1 cellular context compared by ENCODE assay signal in the genomic region with DNA sequence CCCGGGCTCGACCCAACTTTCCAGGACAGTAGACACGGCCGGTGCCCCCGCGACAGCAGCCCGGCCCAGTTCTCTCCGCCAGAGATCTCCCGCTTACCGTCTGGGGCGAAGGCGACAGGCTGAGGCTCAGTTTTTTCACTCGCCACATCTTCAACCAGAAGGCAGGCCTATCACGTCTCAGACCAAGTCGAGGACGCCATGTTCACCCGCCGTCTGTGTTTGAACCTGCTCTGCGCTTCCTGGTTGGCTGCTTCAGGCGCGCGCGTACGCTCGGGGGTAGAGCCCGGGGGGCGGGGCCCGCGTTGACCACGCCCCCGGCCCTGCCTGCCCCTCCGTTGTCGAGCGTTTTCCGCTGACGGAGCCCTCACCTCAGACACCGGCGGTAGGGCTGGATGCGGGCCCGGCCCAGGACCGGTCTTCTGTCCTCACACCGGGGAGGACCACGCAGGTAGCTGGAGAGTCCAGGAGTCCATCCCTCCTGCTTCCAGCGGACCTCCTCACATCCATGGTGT.
TF ChIP-seq lines count a peak whose summit lies in the region.

A gene with protein sequence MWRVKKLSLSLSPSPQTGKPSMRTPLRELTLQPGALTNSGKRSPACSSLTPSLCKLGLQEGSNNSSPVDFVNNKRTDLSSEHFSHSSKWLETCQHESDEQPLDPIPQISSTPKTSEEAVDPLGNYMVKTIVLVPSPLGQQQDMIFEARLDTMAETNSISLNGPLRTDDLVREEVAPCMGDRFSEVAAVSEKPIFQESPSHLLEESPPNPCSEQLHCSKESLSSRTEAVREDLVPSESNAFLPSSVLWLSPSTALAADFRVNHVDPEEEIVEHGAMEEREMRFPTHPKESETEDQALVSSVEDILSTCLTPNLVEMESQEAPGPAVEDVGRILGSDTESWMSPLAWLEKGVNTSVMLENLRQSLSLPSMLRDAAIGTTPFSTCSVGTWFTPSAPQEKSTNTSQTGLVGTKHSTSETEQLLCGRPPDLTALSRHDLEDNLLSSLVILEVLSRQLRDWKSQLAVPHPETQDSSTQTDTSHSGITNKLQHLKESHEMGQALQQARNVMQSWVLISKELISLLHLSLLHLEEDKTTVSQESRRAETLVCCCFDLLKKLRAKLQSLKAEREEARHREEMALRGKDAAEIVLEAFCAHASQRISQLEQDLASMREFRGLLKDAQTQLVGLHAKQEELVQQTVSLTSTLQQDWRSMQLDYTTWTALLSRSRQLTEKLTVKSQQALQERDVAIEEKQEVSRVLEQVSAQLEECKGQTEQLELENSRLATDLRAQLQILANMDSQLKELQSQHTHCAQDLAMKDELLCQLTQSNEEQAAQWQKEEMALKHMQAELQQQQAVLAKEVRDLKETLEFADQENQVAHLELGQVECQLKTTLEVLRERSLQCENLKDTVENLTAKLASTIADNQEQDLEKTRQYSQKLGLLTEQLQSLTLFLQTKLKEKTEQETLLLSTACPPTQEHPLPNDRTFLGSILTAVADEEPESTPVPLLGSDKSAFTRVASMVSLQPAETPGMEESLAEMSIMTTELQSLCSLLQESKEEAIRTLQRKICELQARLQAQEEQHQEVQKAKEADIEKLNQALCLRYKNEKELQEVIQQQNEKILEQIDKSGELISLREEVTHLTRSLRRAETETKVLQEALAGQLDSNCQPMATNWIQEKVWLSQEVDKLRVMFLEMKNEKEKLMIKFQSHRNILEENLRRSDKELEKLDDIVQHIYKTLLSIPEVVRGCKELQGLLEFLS (minus strand): TSS at position 227 of the 512 bp plus-strand sequence. CDS start 79 bp downstream, at position 148.

TF ChIP-seq in HepG2, 621 proteins besides CTCF, POLR2A, EP300 and RAD21 (continued from another document and continues in another):
- TF ChIP-seq, protein P1, sequence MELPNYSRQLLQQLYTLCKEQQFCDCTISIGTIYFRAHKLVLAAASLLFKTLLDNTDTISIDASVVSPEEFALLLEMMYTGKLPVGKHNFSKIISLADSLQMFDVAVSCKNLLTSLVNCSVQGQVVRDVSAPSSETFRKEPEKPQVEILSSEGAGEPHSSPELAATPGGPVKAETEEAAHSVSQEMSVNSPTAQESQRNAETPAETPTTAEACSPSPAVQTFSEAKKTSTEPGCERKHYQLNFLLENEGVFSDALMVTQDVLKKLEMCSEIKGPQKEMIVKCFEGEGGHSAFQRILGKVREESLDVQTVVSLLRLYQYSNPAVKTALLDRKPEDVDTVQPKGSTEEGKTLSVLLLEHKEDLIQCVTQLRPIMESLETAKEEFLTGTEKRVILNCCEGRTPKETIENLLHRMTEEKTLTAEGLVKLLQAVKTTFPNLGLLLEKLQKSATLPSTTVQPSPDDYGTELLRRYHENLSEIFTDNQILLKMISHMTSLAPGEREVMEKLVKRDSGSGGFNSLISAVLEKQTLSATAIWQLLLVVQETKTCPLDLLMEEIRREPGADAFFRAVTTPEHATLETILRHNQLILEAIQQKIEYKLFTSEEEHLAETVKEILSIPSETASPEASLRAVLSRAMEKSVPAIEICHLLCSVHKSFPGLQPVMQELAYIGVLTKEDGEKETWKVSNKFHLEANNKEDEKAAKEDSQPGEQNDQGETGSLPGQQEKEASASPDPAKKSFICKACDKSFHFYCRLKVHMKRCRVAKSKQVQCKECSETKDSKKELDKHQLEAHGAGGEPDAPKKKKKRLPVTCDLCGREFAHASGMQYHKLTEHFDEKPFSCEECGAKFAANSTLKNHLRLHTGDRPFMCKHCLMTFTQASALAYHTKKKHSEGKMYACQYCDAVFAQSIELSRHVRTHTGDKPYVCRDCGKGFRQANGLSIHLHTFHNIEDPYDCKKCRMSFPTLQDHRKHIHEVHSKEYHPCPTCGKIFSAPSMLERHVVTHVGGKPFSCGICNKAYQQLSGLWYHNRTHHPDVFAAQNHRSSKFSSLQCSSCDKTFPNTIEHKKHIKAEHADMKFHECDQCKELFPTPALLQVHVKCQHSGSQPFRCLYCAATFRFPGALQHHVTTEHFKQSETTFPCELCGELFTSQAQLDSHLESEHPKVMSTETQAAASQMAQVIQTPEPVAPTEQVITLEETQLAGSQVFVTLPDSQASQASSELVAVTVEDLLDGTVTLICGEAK (IDR thresholded peaks at IDR 0.05) = no peak
- TF ChIP-seq, protein P1 (CRISPR knock-in tag; IDR thresholded peaks at IDR 0.05) = 0 out of 2 replicates have a peak, but pooled peaks have one; percentile 9
- TF ChIP-seq, protein P2, sequence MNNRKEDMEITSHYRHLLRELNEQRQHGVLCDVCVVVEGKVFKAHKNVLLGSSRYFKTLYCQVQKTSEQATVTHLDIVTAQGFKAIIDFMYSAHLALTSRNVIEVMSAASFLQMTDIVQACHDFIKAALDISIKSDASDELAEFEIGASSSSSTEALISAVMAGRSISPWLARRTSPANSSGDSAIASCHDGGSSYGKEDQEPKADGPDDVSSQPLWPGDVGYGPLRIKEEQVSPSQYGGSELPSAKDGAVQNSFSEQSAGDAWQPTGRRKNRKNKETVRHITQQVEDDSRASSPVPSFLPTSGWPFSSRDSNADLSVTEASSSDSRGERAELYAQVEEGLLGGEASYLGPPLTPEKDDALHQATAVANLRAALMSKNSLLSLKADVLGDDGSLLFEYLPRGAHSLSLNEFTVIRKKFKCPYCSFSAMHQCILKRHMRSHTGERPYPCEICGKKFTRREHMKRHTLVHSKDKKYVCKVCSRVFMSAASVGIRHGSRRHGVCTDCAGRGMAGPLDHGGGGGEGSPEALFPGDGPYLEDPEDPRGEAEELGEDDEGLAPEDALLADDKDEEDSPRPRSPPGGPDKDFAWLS (CRISPR knock-in tag; IDR thresholded peaks at IDR 0.05; ENCODE audit: borderline replicate concordance) = no peak
- TF ChIP-seq ISX (CRISPR knock-in tag; conservative IDR thresholded peaks at IDR 0.05) = no peak
- 0 out of 2 replicates have a peak, but pooled peaks have one; percentile 37 for TF ChIP-seq SRY (CRISPR knock-in tag; IDR thresholded peaks at IDR 0.05)
- TF ChIP-seq CENPX (CRISPR knock-in tag; IDR thresholded peaks at IDR 0.05) = no peak
- TF ChIP-seq NR2F1 (CRISPR knock-in tag; IDR thresholded peaks at IDR 0.05) = no peak
- TF ChIP-seq THYN1 (CRISPR knock-in tag; IDR thresholded peaks at IDR 0.05; ENCODE audit: borderline replicate concordance, low read depth) = no peak
- TF ChIP-seq ZNF20 (CRISPR knock-in tag; IDR thresholded peaks at IDR 0.05) = no peak
- TF ChIP-seq NFYC (CRISPR knock-in tag; IDR thresholded peaks at IDR 0.05) = peak; percentile 87
- TF ChIP-seq, protein P3, sequence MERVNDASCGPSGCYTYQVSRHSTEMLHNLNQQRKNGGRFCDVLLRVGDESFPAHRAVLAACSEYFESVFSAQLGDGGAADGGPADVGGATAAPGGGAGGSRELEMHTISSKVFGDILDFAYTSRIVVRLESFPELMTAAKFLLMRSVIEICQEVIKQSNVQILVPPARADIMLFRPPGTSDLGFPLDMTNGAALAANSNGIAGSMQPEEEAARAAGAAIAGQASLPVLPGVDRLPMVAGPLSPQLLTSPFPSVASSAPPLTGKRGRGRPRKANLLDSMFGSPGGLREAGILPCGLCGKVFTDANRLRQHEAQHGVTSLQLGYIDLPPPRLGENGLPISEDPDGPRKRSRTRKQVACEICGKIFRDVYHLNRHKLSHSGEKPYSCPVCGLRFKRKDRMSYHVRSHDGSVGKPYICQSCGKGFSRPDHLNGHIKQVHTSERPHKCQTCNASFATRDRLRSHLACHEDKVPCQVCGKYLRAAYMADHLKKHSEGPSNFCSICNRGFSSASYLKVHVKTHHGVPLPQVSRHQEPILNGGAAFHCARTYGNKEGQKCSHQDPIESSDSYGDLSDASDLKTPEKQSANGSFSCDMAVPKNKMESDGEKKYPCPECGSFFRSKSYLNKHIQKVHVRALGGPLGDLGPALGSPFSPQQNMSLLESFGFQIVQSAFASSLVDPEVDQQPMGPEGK (CRISPR knock-in tag; IDR thresholded peaks at IDR 0.05) = peak; percentile 13; the same call in 1 of the 2 replicates
- TF ChIP-seq, protein P4, sequence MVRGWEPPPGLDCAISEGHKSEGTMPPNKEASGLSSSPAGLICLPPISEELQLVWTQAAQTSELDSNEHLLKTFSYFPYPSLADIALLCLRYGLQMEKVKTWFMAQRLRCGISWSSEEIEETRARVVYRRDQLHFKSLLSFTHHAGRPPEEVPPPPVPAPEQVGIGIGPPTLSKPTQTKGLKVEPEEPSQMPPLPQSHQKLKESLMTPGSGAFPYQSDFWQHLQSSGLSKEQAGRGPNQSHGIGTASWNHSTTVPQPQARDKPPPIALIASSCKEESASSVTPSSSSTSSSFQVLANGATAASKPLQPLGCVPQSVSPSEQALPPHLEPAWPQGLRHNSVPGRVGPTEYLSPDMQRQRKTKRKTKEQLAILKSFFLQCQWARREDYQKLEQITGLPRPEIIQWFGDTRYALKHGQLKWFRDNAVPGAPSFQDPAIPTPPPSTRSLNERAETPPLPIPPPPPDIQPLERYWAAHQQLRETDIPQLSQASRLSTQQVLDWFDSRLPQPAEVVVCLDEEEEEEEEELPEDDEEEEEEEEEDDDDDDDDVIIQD (CRISPR knock-in tag; IDR thresholded peaks at IDR 0.05; ENCODE audit: low read depth) = no peak
- TF ChIP-seq ZNF816 (CRISPR knock-in tag; IDR thresholded peaks at IDR 0.05; ENCODE audit: borderline replicate concordance) = peak; percentile 73; the same call in 1 of the 2 replicates
- peak; percentile 72 for TF ChIP-seq ZFP36L1 (CRISPR knock-in tag; IDR thresholded peaks at IDR 0.05)
- no peak for TF ChIP-seq RORA (CRISPR knock-in tag; IDR thresholded peaks at IDR 0.05)
- TF ChIP-seq, protein P5, sequence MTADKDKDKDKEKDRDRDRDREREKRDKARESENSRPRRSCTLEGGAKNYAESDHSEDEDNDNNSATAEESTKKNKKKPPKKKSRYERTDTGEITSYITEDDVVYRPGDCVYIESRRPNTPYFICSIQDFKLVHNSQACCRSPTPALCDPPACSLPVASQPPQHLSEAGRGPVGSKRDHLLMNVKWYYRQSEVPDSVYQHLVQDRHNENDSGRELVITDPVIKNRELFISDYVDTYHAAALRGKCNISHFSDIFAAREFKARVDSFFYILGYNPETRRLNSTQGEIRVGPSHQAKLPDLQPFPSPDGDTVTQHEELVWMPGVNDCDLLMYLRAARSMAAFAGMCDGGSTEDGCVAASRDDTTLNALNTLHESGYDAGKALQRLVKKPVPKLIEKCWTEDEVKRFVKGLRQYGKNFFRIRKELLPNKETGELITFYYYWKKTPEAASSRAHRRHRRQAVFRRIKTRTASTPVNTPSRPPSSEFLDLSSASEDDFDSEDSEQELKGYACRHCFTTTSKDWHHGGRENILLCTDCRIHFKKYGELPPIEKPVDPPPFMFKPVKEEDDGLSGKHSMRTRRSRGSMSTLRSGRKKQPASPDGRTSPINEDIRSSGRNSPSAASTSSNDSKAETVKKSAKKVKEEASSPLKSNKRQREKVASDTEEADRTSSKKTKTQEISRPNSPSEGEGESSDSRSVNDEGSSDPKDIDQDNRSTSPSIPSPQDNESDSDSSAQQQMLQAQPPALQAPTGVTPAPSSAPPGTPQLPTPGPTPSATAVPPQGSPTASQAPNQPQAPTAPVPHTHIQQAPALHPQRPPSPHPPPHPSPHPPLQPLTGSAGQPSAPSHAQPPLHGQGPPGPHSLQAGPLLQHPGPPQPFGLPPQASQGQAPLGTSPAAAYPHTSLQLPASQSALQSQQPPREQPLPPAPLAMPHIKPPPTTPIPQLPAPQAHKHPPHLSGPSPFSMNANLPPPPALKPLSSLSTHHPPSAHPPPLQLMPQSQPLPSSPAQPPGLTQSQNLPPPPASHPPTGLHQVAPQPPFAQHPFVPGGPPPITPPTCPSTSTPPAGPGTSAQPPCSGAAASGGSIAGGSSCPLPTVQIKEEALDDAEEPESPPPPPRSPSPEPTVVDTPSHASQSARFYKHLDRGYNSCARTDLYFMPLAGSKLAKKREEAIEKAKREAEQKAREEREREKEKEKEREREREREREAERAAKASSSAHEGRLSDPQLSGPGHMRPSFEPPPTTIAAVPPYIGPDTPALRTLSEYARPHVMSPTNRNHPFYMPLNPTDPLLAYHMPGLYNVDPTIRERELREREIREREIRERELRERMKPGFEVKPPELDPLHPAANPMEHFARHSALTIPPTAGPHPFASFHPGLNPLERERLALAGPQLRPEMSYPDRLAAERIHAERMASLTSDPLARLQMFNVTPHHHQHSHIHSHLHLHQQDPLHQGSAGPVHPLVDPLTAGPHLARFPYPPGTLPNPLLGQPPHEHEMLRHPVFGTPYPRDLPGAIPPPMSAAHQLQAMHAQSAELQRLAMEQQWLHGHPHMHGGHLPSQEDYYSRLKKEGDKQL (CRISPR knock-in tag; IDR thresholded peaks at IDR 0.05; ENCODE audit: low read depth) = no peak; the same call in 1 of the 2 replicates
- TF ChIP-seq ZNF546 (CRISPR knock-in tag; conservative IDR thresholded peaks at IDR 0.05) = no peak; the same call in 1 of the 2 replicates
- peak; percentile 32 for TF ChIP-seq SRSF1 (optimal IDR thresholded peaks at IDR 0.05; ENCODE audit: low read depth, low read length)
- no peak for TF ChIP-seq EZH2 (conservative IDR thresholded peaks at IDR 0.05; ENCODE audit: low read depth, low read length)
- TF ChIP-seq, protein P6, sequence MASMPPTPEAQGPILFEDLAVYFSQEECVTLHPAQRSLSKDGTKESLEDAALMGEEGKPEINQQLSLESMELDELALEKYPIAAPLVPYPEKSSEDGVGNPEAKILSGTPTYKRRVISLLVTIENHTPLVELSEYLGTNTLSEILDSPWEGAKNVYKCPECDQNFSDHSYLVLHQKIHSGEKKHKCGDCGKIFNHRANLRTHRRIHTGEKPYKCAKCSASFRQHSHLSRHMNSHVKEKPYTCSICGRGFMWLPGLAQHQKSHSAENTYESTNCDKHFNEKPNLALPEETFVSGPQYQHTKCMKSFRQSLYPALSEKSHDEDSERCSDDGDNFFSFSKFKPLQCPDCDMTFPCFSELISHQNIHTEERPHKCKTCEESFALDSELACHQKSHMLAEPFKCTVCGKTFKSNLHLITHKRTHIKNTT (CRISPR knock-in tag; IDR thresholded peaks at IDR 0.05) = no peak
- peak; percentile 61; the same call in 1 of the 2 replicates for TF ChIP-seq KMT2B (CRISPR knock-in tag; IDR thresholded peaks at IDR 0.05)
- TF ChIP-seq TEAD3 (CRISPR knock-in tag; optimal IDR thresholded peaks at IDR 0.05; ENCODE audit: borderline replicate concordance) = peak; percentile 10
- TF ChIP-seq CBX1 (IDR thresholded peaks at IDR 0.05; ENCODE audit: low read depth) = peak; percentile 43
- no peak for TF ChIP-seq ZNF7 (CRISPR knock-in tag; IDR thresholded peaks at IDR 0.05)
